In genomic region chr14:62117718-62118164, GRCh38 we compare ENCODE assay signal across 9 cellular contexts.
DNase-seq lines count a peak whose midpoint lies in the region; ATAC-seq and TF ChIP-seq lines count a peak whose summit lies in the region.
"Had no signal": no experiment of that assay in that cellular context is flagged by ENCODE, and none has a peak within 500 bp of the region (broad histone marks: within the 10 kb centered on the region; RNA-seq: fewer than 3 reads in every experiment).

No MANE protein-coding gene starts in this region.

- H3K4me1 Mint-ChIP-seq in activated CD4-positive, alpha-beta T cell treated with anti-CD3 and anti-CD28 coated beads, Interleukin-2, amount 10 ng/mL, durations not matched to agents 24 days and 14 days: no peaks in the 10 kb centered on the region

- H3K36me3 ChIP-seq in WERI-Rb-1 (no peaks in the 10 kb centered on the region), iPS-20b (ENCODE audit: insufficient read depth, low read depth, low read length) (no peaks in the 10 kb centered on the region), stomach smooth muscle (ENCODE audit: control insufficient read depth in 2 of 2, insufficient read depth in 2 of 2, low read length in 2 of 2) (no peaks in the 10 kb centered on the region), transverse colon (no peaks in the 10 kb centered on the region)

- H3K27me3 ChIP-seq in WERI-Rb-1 (ENCODE audit: insufficient read depth, low read depth, severe bottlenecking) (no peaks in the 10 kb centered on the region), iPS-20b (ENCODE audit: insufficient read depth, low read length) (peaks cover 54% of the 10 kb centered on the region), stomach smooth muscle (ENCODE audit: control insufficient read depth in 1 of 2, insufficient read depth in 2 of 2, low read length in 2 of 2) (peaks cover 21 to 45% of the 10 kb centered on the region in 2 donors), transverse colon (peaks cover 73% of the 10 kb centered on the region)

- H3K4me3 Mint-ChIP-seq in activated CD4-positive, alpha-beta T cell treated with anti-CD3 and anti-CD28 coated beads, Interleukin-2, amount 10 ng/mL, durations not matched to agents 24 days and 14 days: peak overlapping the region; percentile 39

- ATAC-seq in GM19324 (IDR thresholded peaks at IDR 0.05; ENCODE audit: low FRiP score, unreplicated experiment): no peak
- ATAC-seq in GM18907 (IDR thresholded peaks at IDR 0.05; ENCODE audit: unreplicated experiment): no peak

- H3K9ac ChIP-seq in iPS-20b (ENCODE audit: low read depth, low read length): no peak overlapping the region
- no peak overlapping the region for H3K9ac ChIP-seq in stomach smooth muscle (ENCODE audit: low read length in 2 of 2)

- peak overlapping the region; percentile 54 for H3K4me3 ChIP-seq in WERI-Rb-1 (ENCODE audit: low read depth, low read length)
- H3K4me3 ChIP-seq in iPS-20b (ENCODE audit: low read length): peak overlapping the region; percentile 73
- H3K4me3 ChIP-seq in stomach smooth muscle (ENCODE audit: low read length in 2 of 2): peak overlapping the region; percentile 61 to 67
- H3K4me3 ChIP-seq in transverse colon: peak overlapping the region in 1 of 4 donors; percentile 25

- no peak for TF ChIP-seq EP300 in transverse colon (IDR thresholded peaks at IDR 0.05; ENCODE audit: low read depth)

- no peak overlapping the region for H3K27ac ChIP-seq in WERI-Rb-1
- no peak overlapping the region for H3K27ac ChIP-seq in iPS-20b (ENCODE audit: low read length)
- H3K27ac ChIP-seq in stomach smooth muscle (ENCODE audit: low read length): no peak overlapping the region
- no peak overlapping the region for H3K27ac ChIP-seq in transverse colon

- intact Hi-C loops in activated CD4-positive, alpha-beta T cell treated with anti-CD3 and anti-CD28 coated beads, Interleukin-2, amount 10 ng/mL, durations not matched to agents 24 days and 14 days (cut with micrococcal nuclease): no loop called here
- intact Hi-C loops in transverse colon (cut with DNase I; ENCODE audit: low total_unique reads): no loop called here

- no peak for DNase-seq in activated CD4-positive, alpha-beta T cell treated with anti-CD3 and anti-CD28 coated beads, Interleukin-2, amount 10 ng/mL, durations not matched to agents 24 days and 14 days
- DNase-seq in activated CD4-positive, alpha-beta T cell treated with anti-CD3 and anti-CD28 coated beads, Interleukin-2, amount 50 U/mL, for 1 hour: no peak
- DNase-seq in WERI-Rb-1 (no peak), transverse colon (no peak)

- in situ Hi-C loops in transverse colon (cut with MboI; ENCODE audit: low pct_ligation_motif_present in 1 of 4, low pct_unique_long_range_greater_than_20kb in 1 of 4, low sequenced_read_pairs in 3 of 4): loop anchor here in 2 of 4 donors (25.0 kb wide), 3 partner anchors 230 to 680 kb away; no protein-coding TSS in a partner anchor

- H3K4me1 ChIP-seq in iPS-20b (ENCODE audit: insufficient read depth, low read length) (peaks cover 7% of the 10 kb centered on the region; the same call in 1 of the 2 replicates), stomach smooth muscle (ENCODE audit: control insufficient read depth, insufficient read depth, low read length) (peaks cover 8% of the 10 kb centered on the region), transverse colon (peaks cover 0 to 10% (median 4%) of the 10 kb centered on the region in 4 donors)

- no peak overlapping the region for H3K27ac Mint-ChIP-seq in activated CD4-positive, alpha-beta T cell treated with anti-CD3 and anti-CD28 coated beads, Interleukin-2, amount 10 ng/mL, durations not matched to agents 24 days and 14 days

- H3K9me3 ChIP-seq in WERI-Rb-1 (ENCODE audit: severe bottlenecking) (no peaks in the 10 kb centered on the region), iPS-20b (ENCODE audit: insufficient read depth, low read depth, low read length) (no peaks in the 10 kb centered on the region), stomach smooth muscle (ENCODE audit: control insufficient read depth in 2 of 2, low read length in 2 of 2) (no peaks in the 10 kb centered on the region), transverse colon (no peaks in the 10 kb centered on the region)
- H3K9me3 ChIP-seq: Caco-2 had no signal

- no peak for TF ChIP-seq CTCF in WERI-Rb-1 (IDR thresholded peaks at IDR 0.05; ENCODE audit: low read depth, low read length)
- TF ChIP-seq CTCF in transverse colon (IDR thresholded peaks at IDR 0.05): no peak

- no peak for TF ChIP-seq POLR2A in transverse colon (IDR thresholded peaks at IDR 0.05)

- H3K36me3 Mint-ChIP-seq in activated CD4-positive, alpha-beta T cell treated with anti-CD3 and anti-CD28 coated beads, Interleukin-2, amount 10 ng/mL, durations not matched to agents 24 days and 14 days (ENCODE audit: low read depth): no peaks in the 10 kb centered on the region

- H3K27me3 Mint-ChIP-seq in activated CD4-positive, alpha-beta T cell treated with anti-CD3 and anti-CD28 coated beads, Interleukin-2, amount 10 ng/mL, durations not matched to agents 24 days and 14 days: peaks cover 83% of the 10 kb centered on the region

- H3K9me3 Mint-ChIP-seq in activated CD4-positive, alpha-beta T cell treated with anti-CD3 and anti-CD28 coated beads, Interleukin-2, amount 10 ng/mL, durations not matched to agents 24 days and 14 days: no peaks in the 10 kb centered on the region

- 22 to 60% methylated on average over 2 to 13 of the region's 13 CpGs for WGBS in transverse colon (ENCODE audit: low coverage in 1 of 2), 2 donors
